ENCODE assay signal across 12 cellular contexts in the genomic region with DNA sequence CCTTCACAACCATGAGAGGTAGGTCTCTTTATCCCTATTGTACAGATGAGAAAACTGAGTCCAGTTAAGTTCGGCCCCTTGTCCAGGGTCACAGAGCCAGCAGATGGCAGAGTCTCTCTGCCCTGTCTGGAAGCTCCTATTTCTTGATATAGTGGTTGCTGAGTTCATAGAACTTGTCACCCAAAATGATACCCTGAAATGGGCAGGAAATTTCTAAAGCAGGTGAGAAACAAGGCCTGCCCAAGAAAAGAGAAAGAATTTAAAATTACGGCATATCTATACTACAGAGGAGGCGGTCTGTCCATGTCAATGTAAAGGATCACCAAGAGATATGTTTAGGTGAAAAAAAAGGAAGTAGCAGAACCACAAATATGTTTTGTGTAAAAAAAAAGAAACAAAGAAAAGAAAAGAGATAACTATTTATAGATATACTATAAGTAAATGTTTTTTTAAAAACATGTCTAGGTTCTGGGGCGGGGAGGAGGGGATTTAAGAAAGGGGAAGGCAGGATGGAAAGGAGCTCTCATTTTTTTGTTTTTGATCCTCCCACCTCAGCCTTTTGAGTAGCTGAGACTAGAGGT. TPM values are rescaled to one million over a fixed set of nuclear protein-coding genes. Genes with fewer than 3 reads are reported as not detected.
DNase-seq lines count a peak whose midpoint lies in the region; ATAC-seq and TF ChIP-seq lines count a peak whose summit lies in the region.
"Had no signal": no experiment of that assay in that cellular context is flagged by ENCODE, and none has a peak within 500 bp of the region (broad histone marks: within the 10 kb centered on the region; RNA-seq: fewer than 3 reads in every experiment).

No MANE protein-coding gene starts in this region.

- no peak overlapping the region for H3K27ac ChIP-seq in CD4-positive, alpha-beta T cell (ENCODE audit: low read depth, low read length)
- H3K27ac ChIP-seq: suprapubic skin had no signal

- H3K27ac Mint-ChIP-seq in CD4-positive, alpha-beta T cell, result peak overlapping the region; percentile 28
- peak overlapping the region; percentile 72 for H3K27ac Mint-ChIP-seq in activated naive CD8-positive, alpha-beta T cell treated with anti-CD3 and anti-CD28 coated beads, Interleukin-2, amount 10 ng/mL, durations not matched to agents 7 days and 5 days

- no peaks in the 10 kb centered on the region for H3K27me3 ChIP-seq in CD4-positive, alpha-beta T cell (ENCODE audit: control insufficient read depth, insufficient read depth, low read length)
- H3K27me3 ChIP-seq: suprapubic skin had no signal

- no peaks in the 10 kb centered on the region for H3K36me3 Mint-ChIP-seq in CD4-positive, alpha-beta T cell (ENCODE audit: low read depth)
- H3K36me3 Mint-ChIP-seq in activated naive CD8-positive, alpha-beta T cell treated with anti-CD3 and anti-CD28 coated beads, Interleukin-2, amount 10 ng/mL, durations not matched to agents 7 days and 5 days, result peaks cover 3% of the 10 kb centered on the region

- intact Hi-C loops in CD4-positive, alpha-beta T cell (cut with DNase I, micrococcal nuclease), result loop anchor here in 1 of 2 experiments (5.0 kb wide), 1 partner anchor 72 kb away; the partner anchor contains the start of gene GPR17

- no peak overlapping the region for H3K4me3 Mint-ChIP-seq in CD4-positive, alpha-beta T cell
- peak overlapping the region; percentile 10 for H3K4me3 Mint-ChIP-seq in activated naive CD8-positive, alpha-beta T cell treated with anti-CD3 and anti-CD28 coated beads, Interleukin-2, amount 10 ng/mL, durations not matched to agents 7 days and 5 days

- no peaks in the 10 kb centered on the region for H3K9me3 ChIP-seq in CD4-positive, alpha-beta T cell (ENCODE audit: control insufficient read depth, low read length)
- H3K9me3 ChIP-seq: suprapubic skin had no signal

- H3K4me1 Mint-ChIP-seq in CD4-positive, alpha-beta T cell (ENCODE audit: low read depth), result peaks cover 15% of the 10 kb centered on the region
- H3K4me1 Mint-ChIP-seq in activated naive CD8-positive, alpha-beta T cell treated with anti-CD3 and anti-CD28 coated beads, Interleukin-2, amount 10 ng/mL, durations not matched to agents 7 days and 5 days, result peaks cover 26% of the 10 kb centered on the region

- no peak for DNase-seq in CD4-positive, alpha-beta T cell
- DNase-seq in NOMO-1 treated with DMSO at 0.1 percent for 48 hours (lab: John Stamatoyannopoulos, UW; ENCODE audit: unreplicated experiment), result peak; percentile 84
- no peak for DNase-seq in activated naive CD8-positive, alpha-beta T cell treated with anti-CD3 and anti-CD28 coated beads, Interleukin-2, amount 10 ng/mL, durations not matched to agents 7 days and 5 days
- no peak for DNase-seq in SW480 (ENCODE audit: low spot score)
- DNase-seq in HuH-7.5 (ENCODE audit: low spot score), result no peak
- no peak for DNase-seq in activated T-cell treated with anti-CD3 and anti-CD28 coated beads for 4 hours
- DNase-seq: anterior cingulate cortex; effector CD8-positive, alpha-beta T cell; NCI-H146 had no signal

- no peak for TF ChIP-seq CTCF in CD4-positive, alpha-beta T cell (IDR thresholded peaks at IDR 0.05)

- POLR2A ChIA-PET in CD4-positive, alpha-beta T cell (lab: Charles Lee), result interaction anchor here (1.0 to 1.4 kb wide), 2 partner anchors 16 to 127 kb away, joined by 3 to 6 read pairs; no protein-coding TSS in a partner anchor
- POLR2A ChIA-PET in activated naive CD8-positive, alpha-beta T cell treated with anti-CD3 and anti-CD28 coated beads, Interleukin-2, amount 10 ng/mL, durations not matched to agents 7 days and 5 days (lab: Charles Lee), result interaction anchor here (0.7 to 2.7 kb wide), 6 partner anchors 9 to 410 kb away, joined by 3 to 19 read pairs (median 4); no protein-coding TSS in a partner anchor

- H3K9me3 Mint-ChIP-seq in CD4-positive, alpha-beta T cell, result no peaks in the 10 kb centered on the region
- H3K9me3 Mint-ChIP-seq in activated naive CD8-positive, alpha-beta T cell treated with anti-CD3 and anti-CD28 coated beads, Interleukin-2, amount 10 ng/mL, durations not matched to agents 7 days and 5 days, result no peaks in the 10 kb centered on the region

- H3K27me3 Mint-ChIP-seq in CD4-positive, alpha-beta T cell, result no peaks in the 10 kb centered on the region
- H3K27me3 Mint-ChIP-seq in activated naive CD8-positive, alpha-beta T cell treated with anti-CD3 and anti-CD28 coated beads, Interleukin-2, amount 10 ng/mL, durations not matched to agents 7 days and 5 days, result peaks cover 3% of the 10 kb centered on the region

- CTCF ChIA-PET in CD4-positive, alpha-beta T cell (lab: Charles Lee), result interaction anchor here (1.8 kb wide), 1 partner anchor 16 kb away, joined by 4 read pairs; no protein-coding TSS in a partner anchor

- ATAC-seq in CD4-positive, alpha-beta T cell (ENCODE audit: poor library complexity), result peak; percentile 24
- ATAC-seq in GM18909 (IDR thresholded peaks at IDR 0.05; ENCODE audit: poor library complexity, unreplicated experiment) (peak; percentile 36), HG02884 (IDR thresholded peaks at IDR 0.05; ENCODE audit: unreplicated experiment) (no peak)
- peak; percentile 66 for ATAC-seq in activated naive CD8-positive, alpha-beta T cell treated with anti-CD3 and anti-CD28 coated beads, Interleukin-2, amount 10 ng/mL, durations not matched to agents 7 days and 5 days (ENCODE audit: low read depth)

RNA-seq across cellular contexts. Expression of gene MYO7B, which starts 39.8 kb away (rescaled TPM):
- total RNA-seq in CD4-positive, alpha-beta T cell, result under 1 TPM; 0.05 to 0.14 TPM
- 1 to 10 TPM; 4.7 to 5.2 TPM for total RNA-seq in activated naive CD8-positive, alpha-beta T cell treated with anti-CD3 and anti-CD28 coated beads, Interleukin-2, amount 10 ng/mL, durations not matched to agents 7 days and 5 days

RNA-seq across cellular contexts. Expression of gene IWS1, which starts 49.0 kb away (rescaled TPM):
- 10 to 100 TPM; 24.9 to 26.0 TPM for total RNA-seq in CD4-positive, alpha-beta T cell
- 10 to 100 TPM; 53.1 to 59.6 TPM for total RNA-seq in activated naive CD8-positive, alpha-beta T cell treated with anti-CD3 and anti-CD28 coated beads, Interleukin-2, amount 10 ng/mL, durations not matched to agents 7 days and 5 days

Comparison
In these comparisons a context has a peak if more than half of its experiments do, and no peak if none do; other contexts are left out.
1. RNA of gene MYO7B, which starts 39.8 kb away (total RNA-seq): 4.7 to 5.2 TPM in activated naive CD8-positive, alpha-beta T cell treated with anti-CD3 and anti-CD28 coated beads, Interleukin-2, amount 10 ng/mL, durations not matched to agents 7 days and 5 days; 0.05 to 0.14 TPM in CD4-positive, alpha-beta T cell; every median in the first group is over 4 times any median in the second.